ENCODE assay signal across 2 cellular contexts in the genomic region with DNA sequence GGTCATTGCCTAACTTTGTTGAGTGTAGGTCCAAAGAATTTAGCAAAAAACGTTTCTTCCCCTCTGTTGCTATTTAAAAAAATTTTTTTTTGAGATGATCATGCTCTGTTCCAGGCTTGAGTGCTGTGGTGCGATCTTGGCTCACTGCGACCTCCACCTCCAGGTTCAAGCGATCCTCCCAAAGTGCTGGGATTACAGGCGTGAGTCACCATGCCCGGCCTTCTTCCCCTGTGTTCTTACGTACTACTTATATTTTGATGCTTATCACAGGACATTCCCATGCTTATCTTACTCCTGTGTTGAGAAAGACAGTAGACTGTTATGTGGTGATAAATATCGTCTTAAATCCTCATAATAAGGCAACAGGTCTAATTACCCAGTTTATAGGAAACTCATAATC.
A peak's percentile ranks its signal among the peaks of the same experiment; 100 is the strongest.
TF ChIP-seq lines count a peak whose summit lies in the region.

No MANE protein-coding gene starts in this region.

TF ChIP-seq in K562, 482 proteins besides CTCF, POLR2A, EP300 and RAD21 (continues in another document):
- no peak for TF ChIP-seq TAF15 (IDR thresholded peaks at IDR 0.05; ENCODE audit: low read depth, low read length)
- TF ChIP-seq SOX6 (IDR thresholded peaks at IDR 0.05): 0 out of 2 replicates have a peak, but pooled peaks have one; percentile 12
- TF ChIP-seq RBM25 (IDR thresholded peaks at IDR 0.05; ENCODE audit: low read depth, low read length, severe bottlenecking): no peak
- TF ChIP-seq SAFB2 (IDR thresholded peaks at IDR 0.05; ENCODE audit: borderline replicate concordance, low read depth, low read length, severe bottlenecking): no peak
- no peak for TF ChIP-seq BCOR (IDR thresholded peaks at IDR 0.05)
- TF ChIP-seq, protein P1, sequence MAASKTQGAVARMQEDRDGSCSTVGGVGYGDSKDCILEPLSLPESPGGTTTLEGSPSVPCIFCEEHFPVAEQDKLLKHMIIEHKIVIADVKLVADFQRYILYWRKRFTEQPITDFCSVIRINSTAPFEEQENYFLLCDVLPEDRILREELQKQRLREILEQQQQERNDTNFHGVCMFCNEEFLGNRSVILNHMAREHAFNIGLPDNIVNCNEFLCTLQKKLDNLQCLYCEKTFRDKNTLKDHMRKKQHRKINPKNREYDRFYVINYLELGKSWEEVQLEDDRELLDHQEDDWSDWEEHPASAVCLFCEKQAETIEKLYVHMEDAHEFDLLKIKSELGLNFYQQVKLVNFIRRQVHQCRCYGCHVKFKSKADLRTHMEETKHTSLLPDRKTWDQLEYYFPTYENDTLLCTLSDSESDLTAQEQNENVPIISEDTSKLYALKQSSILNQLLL (CRISPR knock-in tag; IDR thresholded peaks at IDR 0.05; ENCODE audit: borderline replicate concordance): no peak
- TF ChIP-seq NCOR1 (IDR thresholded peaks at IDR 0.05): peak; percentile 11; the same call in 1 of the 2 replicates
- TF ChIP-seq CBFA2T2 (conservative IDR thresholded peaks at IDR 0.05): peak; percentile 44
- peak; percentile 76 for TF ChIP-seq SMARCA4 (IDR thresholded peaks at IDR 0.05)
- no peak for TF ChIP-seq MAFF (IDR thresholded peaks at IDR 0.05; ENCODE audit: low read length)
- no peak for TF ChIP-seq SMARCB1 (IDR thresholded peaks at IDR 0.05; ENCODE audit: insufficient read length, low read depth)
- TF ChIP-seq TAL1 (IDR thresholded peaks at IDR 0.05): peak; percentile 29; the same call in 1 of the 2 replicates
- TF ChIP-seq, protein P2, sequence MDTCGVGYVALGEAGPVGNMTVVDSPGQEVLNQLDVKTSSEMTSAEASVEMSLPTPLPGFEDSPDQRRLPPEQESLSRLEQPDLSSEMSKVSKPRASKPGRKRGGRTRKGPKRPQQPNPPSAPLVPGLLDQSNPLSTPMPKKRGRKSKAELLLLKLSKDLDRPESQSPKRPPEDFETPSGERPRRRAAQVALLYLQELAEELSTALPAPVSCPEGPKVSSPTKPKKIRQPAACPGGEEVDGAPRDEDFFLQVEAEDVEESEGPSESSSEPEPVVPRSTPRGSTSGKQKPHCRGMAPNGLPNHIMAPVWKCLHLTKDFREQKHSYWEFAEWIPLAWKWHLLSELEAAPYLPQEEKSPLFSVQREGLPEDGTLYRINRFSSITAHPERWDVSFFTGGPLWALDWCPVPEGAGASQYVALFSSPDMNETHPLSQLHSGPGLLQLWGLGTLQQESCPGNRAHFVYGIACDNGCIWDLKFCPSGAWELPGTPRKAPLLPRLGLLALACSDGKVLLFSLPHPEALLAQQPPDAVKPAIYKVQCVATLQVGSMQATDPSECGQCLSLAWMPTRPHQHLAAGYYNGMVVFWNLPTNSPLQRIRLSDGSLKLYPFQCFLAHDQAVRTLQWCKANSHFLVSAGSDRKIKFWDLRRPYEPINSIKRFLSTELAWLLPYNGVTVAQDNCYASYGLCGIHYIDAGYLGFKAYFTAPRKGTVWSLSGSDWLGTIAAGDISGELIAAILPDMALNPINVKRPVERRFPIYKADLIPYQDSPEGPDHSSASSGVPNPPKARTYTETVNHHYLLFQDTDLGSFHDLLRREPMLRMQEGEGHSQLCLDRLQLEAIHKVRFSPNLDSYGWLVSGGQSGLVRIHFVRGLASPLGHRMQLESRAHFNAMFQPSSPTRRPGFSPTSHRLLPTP (IDR thresholded peaks at IDR 0.05; ENCODE audit: borderline replicate concordance, extremely low read depth, insufficient read length): no peak
- TF ChIP-seq TRIM28 (IDR thresholded peaks at IDR 0.05): no peak
- TF ChIP-seq RCOR1 (IDR thresholded peaks at IDR 0.05; ENCODE audit: borderline replicate concordance in 1 of 2, low read depth in 2 of 2, low read length in 2 of 2): peak in 1 of 2 experiments; percentile 26; a peak in 1 of 4 replicates
- TF ChIP-seq PRMT5 (CRISPR knock-in tag; IDR thresholded peaks at IDR 0.05): no peak
- TF ChIP-seq TCF3 (CRISPR knock-in tag; IDR thresholded peaks at IDR 0.05): 0 out of 2 replicates have a peak, but pooled peaks have one; percentile 23
- TF ChIP-seq ZNF384 (IDR thresholded peaks at IDR 0.05; ENCODE audit: low read depth, low read length): no peak
- no peak for TF ChIP-seq ZNF77 (CRISPR knock-in tag; IDR thresholded peaks at IDR 0.05)
- TF ChIP-seq KAT7 (CRISPR knock-in tag; IDR thresholded peaks at IDR 0.05; ENCODE audit: borderline replicate concordance): no peak
- TF ChIP-seq, protein P3, sequence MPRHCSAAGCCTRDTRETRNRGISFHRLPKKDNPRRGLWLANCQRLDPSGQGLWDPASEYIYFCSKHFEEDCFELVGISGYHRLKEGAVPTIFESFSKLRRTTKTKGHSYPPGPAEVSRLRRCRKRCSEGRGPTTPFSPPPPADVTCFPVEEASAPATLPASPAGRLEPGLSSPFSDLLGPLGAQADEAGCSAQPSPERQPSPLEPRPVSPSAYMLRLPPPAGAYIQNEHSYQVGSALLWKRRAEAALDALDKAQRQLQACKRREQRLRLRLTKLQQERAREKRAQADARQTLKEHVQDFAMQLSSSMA (CRISPR knock-in tag; IDR thresholded peaks at IDR 0.05): no peak
- no peak for TF ChIP-seq RHOXF2B (CRISPR knock-in tag; conservative IDR thresholded peaks at IDR 0.05)
- TF ChIP-seq MXI1 (IDR thresholded peaks at IDR 0.05; ENCODE audit: low read depth, low read length): no peak
- TF ChIP-seq, protein P4, sequence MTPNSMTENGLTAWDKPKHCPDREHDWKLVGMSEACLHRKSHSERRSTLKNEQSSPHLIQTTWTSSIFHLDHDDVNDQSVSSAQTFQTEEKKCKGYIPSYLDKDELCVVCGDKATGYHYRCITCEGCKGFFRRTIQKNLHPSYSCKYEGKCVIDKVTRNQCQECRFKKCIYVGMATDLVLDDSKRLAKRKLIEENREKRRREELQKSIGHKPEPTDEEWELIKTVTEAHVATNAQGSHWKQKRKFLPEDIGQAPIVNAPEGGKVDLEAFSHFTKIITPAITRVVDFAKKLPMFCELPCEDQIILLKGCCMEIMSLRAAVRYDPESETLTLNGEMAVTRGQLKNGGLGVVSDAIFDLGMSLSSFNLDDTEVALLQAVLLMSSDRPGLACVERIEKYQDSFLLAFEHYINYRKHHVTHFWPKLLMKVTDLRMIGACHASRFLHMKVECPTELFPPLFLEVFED (CRISPR knock-in tag; conservative IDR thresholded peaks at IDR 0.05): no peak
- peak; percentile 7 for TF ChIP-seq FOS (IDR thresholded peaks at IDR 0.05; ENCODE audit: extremely low read depth, insufficient read length)
- no peak for TF ChIP-seq CBX2 (IDR thresholded peaks at IDR 0.05; ENCODE audit: insufficient read depth, low read length, poor library complexity, severe bottlenecking)
- TF ChIP-seq YBX1 (IDR thresholded peaks at IDR 0.05): no peak
- no peak for TF ChIP-seq ARID2 (IDR thresholded peaks at IDR 0.05)
- no peak for TF ChIP-seq TOE1 (IDR thresholded peaks at IDR 0.05; ENCODE audit: borderline replicate concordance)
- TF ChIP-seq TOE1 (CRISPR knock-in tag; IDR thresholded peaks at IDR 0.05; ENCODE audit: borderline replicate concordance, low read depth): no peak
- peak; percentile 83 for TF ChIP-seq JUND (IDR thresholded peaks at IDR 0.05; ENCODE audit: borderline replicate concordance, low read depth, low read length)
- peak; percentile 66; the same call in 1 of the 3 replicates for TF ChIP-seq JUND (tag; IDR thresholded peaks at IDR 0.05; ENCODE audit: borderline replicate concordance, low read depth, low read length)
- TF ChIP-seq COPS2 (conservative IDR thresholded peaks at IDR 0.05): no peak

TF ChIP-seq in WTC11, 78 proteins besides CTCF, POLR2A, EP300 and RAD21:
- TF ChIP-seq, protein P5, sequence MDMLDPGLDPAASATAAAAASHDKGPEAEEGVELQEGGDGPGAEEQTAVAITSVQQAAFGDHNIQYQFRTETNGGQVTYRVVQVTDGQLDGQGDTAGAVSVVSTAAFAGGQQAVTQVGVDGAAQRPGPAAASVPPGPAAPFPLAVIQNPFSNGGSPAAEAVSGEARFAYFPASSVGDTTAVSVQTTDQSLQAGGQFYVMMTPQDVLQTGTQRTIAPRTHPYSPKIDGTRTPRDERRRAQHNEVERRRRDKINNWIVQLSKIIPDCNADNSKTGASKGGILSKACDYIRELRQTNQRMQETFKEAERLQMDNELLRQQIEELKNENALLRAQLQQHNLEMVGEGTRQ (CRISPR knock-in tag; IDR thresholded peaks at IDR 0.05): no peak
- TF ChIP-seq ZNF423 (CRISPR knock-in tag; IDR thresholded peaks at IDR 0.05) (no peak), SOX15 (CRISPR knock-in tag; IDR thresholded peaks at IDR 0.05) (no peak), ZNF121 (CRISPR knock-in tag; IDR thresholded peaks at IDR 0.05) (no peak)
